30 cellular contexts compared by ENCODE assay signal in the genomic region with DNA sequence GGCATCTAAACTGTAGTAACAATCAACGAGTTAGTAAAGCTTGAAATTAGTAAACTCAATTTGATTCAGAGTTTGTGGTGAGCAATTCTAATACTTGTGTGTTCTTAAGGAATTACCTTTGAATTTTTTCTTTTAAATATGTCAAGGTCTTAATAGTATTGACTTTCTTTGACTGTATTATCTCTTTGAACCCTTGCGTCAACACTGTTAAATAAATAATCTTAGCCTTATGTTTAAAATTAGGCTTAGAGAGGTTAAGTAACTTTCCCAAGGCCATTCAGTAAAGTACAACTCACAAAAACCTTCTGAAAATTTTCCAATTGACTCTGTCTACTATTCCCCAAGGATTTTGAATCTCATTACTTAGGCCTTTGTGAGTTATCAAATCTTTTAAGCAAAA.
"Had no signal": no experiment of that assay in that cellular context is flagged by ENCODE, and none has a peak within 500 bp of the region (broad histone marks: within the 10 kb centered on the region; RNA-seq: fewer than 3 reads in every experiment).

No MANE protein-coding gene starts in this region.

- H3K4me1 Mint-ChIP-seq: activated B cell treated with CpG ODN at 0.5 μM for 24 hours; activated T-helper 17 cell treated with anti-CD3 and anti-CD28 coated beads, Interleukin-2, amount 50 U/mL, for 72 hours; T-helper 17 cell had no signal

- H3K27ac ChIP-seq: epithelial cell of prostate, esophagus squamous epithelium, gastroesophageal sphincter, WERI-Rb-1 had no signal

- H3K27me3 Mint-ChIP-seq: activated B cell treated with CpG ODN at 0.5 μM for 24 hours; activated CD8-positive, alpha-beta T cell treated with anti-CD3 and anti-CD28 coated beads for 36 hours; activated naive CD8-positive, alpha-beta T cell; activated T-helper 17 cell treated with anti-CD3 and anti-CD28 coated beads, Interleukin-2, amount 50 U/mL, for 72 hours; effector memory CD8-positive, alpha-beta T cell; T-helper 17 cell had no signal

- H3K4me3 ChIP-seq: esophagus squamous epithelium, gastroesophageal sphincter had no signal

- H3K36me3 Mint-ChIP-seq: activated naive CD8-positive, alpha-beta T cell had no signal

- H3K27me3 ChIP-seq: esophagus squamous epithelium, gastroesophageal sphincter had no signal

- H3K4me3 Mint-ChIP-seq: activated B cell treated with CpG ODN at 0.5 μM for 24 hours; activated CD8-positive, alpha-beta T cell treated with anti-CD3 and anti-CD28 coated beads for 36 hours; activated naive CD8-positive, alpha-beta T cell; activated T-cell treated with anti-CD3 and anti-CD28 coated beads, Interleukin-2, amount 50 U/mL, for 4 hours; activated T-helper 17 cell treated with anti-CD3 and anti-CD28 coated beads, Interleukin-2, amount 50 U/mL, for 72 hours; effector memory CD8-positive, alpha-beta T cell; T-helper 17 cell; T-helper 2 cell treated with Interferon-gamma antibody and Interleukin-4, amounts not matched to agents 5 μg/mL and 100 μg/mL, for 36 hours had no signal

- DNase-seq: activated B cell treated with CpG ODN at 0.5 μM for 24 hours; activated CD4-positive, alpha-beta T cell treated with anti-CD3 and anti-CD28 coated beads for 48 hours; activated CD4-positive, alpha-beta T cell treated with anti-CD3 and anti-CD28 coated beads, Interleukin-2, amount 50 U/mL, for 1 hour; activated CD4-positive, alpha-beta T cell treated with anti-CD3 and anti-CD28 coated beads, Interleukin-2, amount 50 U/mL, for 48 hours; activated CD8-positive, alpha-beta memory T cell treated with anti-CD3 and anti-CD28 coated beads for 24 hours; activated CD8-positive, alpha-beta T cell treated with anti-CD3 and anti-CD28 coated beads for 36 hours; activated effector memory CD4-positive, alpha-beta T cell treated with Interleukin-2 at 50 U/mL for 16 hours; activated gamma-delta T cell treated with Interleukin-2 at 50 U/mL for 16 hours; activated naive CD4-positive, alpha-beta T cell treated with anti-CD3 and anti-CD28 coated beads, Interleukin-2, amount 50 U/mL, for 16 hours; activated naive CD4-positive, alpha-beta T cell treated with Interleukin-2 at 50 U/mL for 16 hours; activated T-cell treated with anti-CD3 and anti-CD28 coated beads, Interleukin-2, amount 50 U/mL, for 4 hours; amniotic stem cell; anterior cingulate cortex; caudate nucleus; cortex of kidney; dermis blood vessel endothelial cell; effector CD4-positive, alpha-beta T cell; effector memory CD8-positive, alpha-beta T cell; esophagus squamous epithelium; foreskin melanocyte; T-helper 1 cell; T-helper 17 cell; T1000; WERI-Rb-1 had no signal

- H3K9me3 ChIP-seq: esophagus squamous epithelium, gastroesophageal sphincter had no signal

- ATAC-seq: activated CD4-positive, CD25-positive, alpha-beta regulatory T cell treated with anti-CD3 and anti-CD28 coated beads, Interleukin-2, amount 50 U/mL, for 24 hours; activated CD8-positive, alpha-beta T cell treated with anti-CD3 and anti-CD28 coated beads for 36 hours; activated T-cell treated with anti-CD3 and anti-CD28 coated beads, Interleukin-2, amount 50 U/mL, for 4 hours; activated T-helper 17 cell treated with anti-CD3 and anti-CD28 coated beads, Interleukin-2, amount 50 U/mL, for 72 hours; effector memory CD8-positive, alpha-beta T cell; gastroesophageal sphincter; T-helper 17 cell had no signal

- H3K4me1 ChIP-seq: esophagus squamous epithelium, gastroesophageal sphincter had no signal

- H3K36me3 ChIP-seq: esophagus squamous epithelium, gastroesophageal sphincter, WERI-Rb-1 had no signal

- H3K27ac Mint-ChIP-seq: activated B cell treated with CpG ODN at 0.5 μM for 24 hours; activated CD8-positive, alpha-beta T cell treated with anti-CD3 and anti-CD28 coated beads for 36 hours; activated naive CD8-positive, alpha-beta T cell; activated T-helper 17 cell treated with anti-CD3 and anti-CD28 coated beads, Interleukin-2, amount 50 U/mL, for 72 hours; effector memory CD8-positive, alpha-beta T cell; T-helper 17 cell; T-helper 2 cell treated with Interferon-gamma antibody and Interleukin-4, amounts not matched to agents 5 μg/mL and 100 μg/mL, for 36 hours had no signal
